Comparison of ENCODE assay signal across 17 cellular contexts in the genomic region with DNA sequence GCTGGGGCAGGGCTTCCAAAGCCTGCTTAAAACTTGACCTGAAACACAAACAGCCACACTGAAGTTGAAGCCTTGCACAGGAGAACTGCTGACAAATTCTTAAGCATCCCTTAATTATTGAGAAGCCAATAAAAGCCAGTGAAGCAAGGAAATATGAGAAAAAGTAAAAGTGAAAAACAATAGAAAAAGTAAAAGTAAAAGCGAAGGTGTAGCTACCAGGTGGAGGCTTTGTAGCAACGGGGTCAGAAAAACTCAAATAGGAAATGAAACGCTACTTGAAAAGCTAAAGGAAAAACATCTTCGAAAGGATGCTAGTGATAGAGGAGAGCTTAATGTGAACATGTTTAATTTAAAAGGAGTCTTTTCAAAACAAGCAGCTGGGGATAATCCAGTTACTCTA.
DNase-seq lines count a peak whose midpoint lies in the region; ATAC-seq and TF ChIP-seq lines count a peak whose summit lies in the region.
"Had no signal": no experiment of that assay in that cellular context is flagged by ENCODE, and none has a peak within 500 bp of the region (broad histone marks: within the 10 kb centered on the region; RNA-seq: fewer than 3 reads in every experiment).

No MANE protein-coding gene starts in this region.

- CTCF ChIA-PET in activated CD4-positive, alpha-beta T cell treated with anti-CD3 and anti-CD28 coated beads for 36 hours (lab: Charles Lee) = interaction anchor here (0.6 to 2.5 kb wide), 15 partner anchors 8 to 322 kb away, joined by 3 to 18 read pairs (median 3); no protein-coding TSS in a partner anchor
- CTCF ChIA-PET in activated CD8-positive, alpha-beta T cell treated with anti-CD3 and anti-CD28 coated beads for 36 hours (lab: Charles Lee) = interaction anchor here (0.8 to 3.1 kb wide), 17 partner anchors 8 to 300 kb away, joined by 3 to 16 read pairs (median 5); partner anchors contain the start of gene IRF4

- no peak for TF ChIP-seq CTCF in GM13976 (IDR thresholded peaks at IDR 0.05; ENCODE audit: borderline replicate concordance, control extremely low read depth, extremely low read depth, insufficient read depth, missing control alignments)
- TF ChIP-seq CTCF in activated CD8-positive, alpha-beta T cell treated with anti-CD3 and anti-CD28 coated beads for 36 hours (IDR thresholded peaks at IDR 0.05) = no peak
- no peak for TF ChIP-seq CTCF in sigmoid colon (IDR thresholded peaks at IDR 0.05)

- no peaks in the 10 kb centered on the region for H3K4me1 ChIP-seq in sigmoid colon
- H3K4me1 ChIP-seq: neural progenitor cell, psoas muscle had no signal

- peaks cover 5% of the 10 kb centered on the region for H3K9me3 Mint-ChIP-seq in activated CD4-positive, alpha-beta T cell treated with anti-CD3 and anti-CD28 coated beads for 36 hours (ENCODE audit: low read depth)
- peaks cover 7% of the 10 kb centered on the region for H3K9me3 Mint-ChIP-seq in activated CD8-positive, alpha-beta T cell treated with anti-CD3 and anti-CD28 coated beads for 36 hours
- peaks cover 0 to 5% (median 0%) of the 10 kb centered on the region in 7 donors for H3K9me3 Mint-ChIP-seq in naive B cell

- H3K36me3 ChIP-seq in sigmoid colon = peaks cover 0 to 72% (median 18%) of the 10 kb centered on the region in 4 donors

- intact Hi-C loops in activated CD4-positive, alpha-beta T cell treated with anti-CD3 and anti-CD28 coated beads for 36 hours (cut with DNase I, micrococcal nuclease) = loop anchor here in 1 of 2 experiments (1.0 kb wide), 1 partner anchor 196 kb away; no protein-coding TSS in a partner anchor
- intact Hi-C loops in activated CD8-positive, alpha-beta T cell treated with anti-CD3 and anti-CD28 coated beads for 36 hours (cut with micrococcal nuclease) = no loop called here
- intact Hi-C loops in sigmoid colon (cut with DNase I) = no loop called here

- 48 to 84% methylated on average over 4 of the region's 4 CpGs for WGBS in sigmoid colon, 2 donors

- no peaks in the 10 kb centered on the region for H3K27me3 ChIP-seq in sigmoid colon
- H3K27me3 ChIP-seq: neural progenitor cell had no signal

- no peak overlapping the region for H3K27ac ChIP-seq in sigmoid colon
- H3K27ac ChIP-seq: neural progenitor cell, psoas muscle had no signal

- H3K4me1 Mint-ChIP-seq in activated CD4-positive, alpha-beta T cell treated with anti-CD3 and anti-CD28 coated beads for 36 hours = peaks cover 96% of the 10 kb centered on the region
- H3K4me1 Mint-ChIP-seq in activated CD8-positive, alpha-beta T cell treated with anti-CD3 and anti-CD28 coated beads for 36 hours (ENCODE audit: low read depth) = peaks cover 94% of the 10 kb centered on the region
- H3K4me1 Mint-ChIP-seq in naive B cell = peaks cover 30 to 58% (median 39%) of the 10 kb centered on the region in 3 donors

- no peak for TF ChIP-seq EP300 in sigmoid colon (IDR thresholded peaks at IDR 0.05)

- peak overlapping the region; percentile 58 for H3K4me3 Mint-ChIP-seq in activated CD4-positive, alpha-beta T cell treated with anti-CD3 and anti-CD28 coated beads for 36 hours
- peak overlapping the region; percentile 67 for H3K4me3 Mint-ChIP-seq in activated CD8-positive, alpha-beta T cell treated with anti-CD3 and anti-CD28 coated beads for 36 hours
- peak overlapping the region; percentile 13 to 80 (median 49) for H3K4me3 Mint-ChIP-seq in naive B cell
- H3K4me3 Mint-ChIP-seq: neural progenitor cell had no signal

- DNase-seq in activated CD4-positive, alpha-beta T cell treated with anti-CD3 and anti-CD28 coated beads for 36 hours = no peak
- no peak for DNase-seq in activated CD4-positive, alpha-beta T cell treated with anti-CD3 and anti-CD28 coated beads for 1 hour
- peak; percentile 68 for DNase-seq in GM13976 (ENCODE audit: low spot score)
- DNase-seq in activated CD8-positive, alpha-beta T cell treated with anti-CD3 and anti-CD28 coated beads for 36 hours = no peak
- DNase-seq in naive B cell = peak; percentile 34
- no peak for DNase-seq in stimulated activated CD4-positive, alpha-beta T cell treated with anti-CD3 and anti-CD28 coated beads, Interleukin-12 subunit alpha, Interleukin-12 subunit beta, amount 100 ng/mL, for 4 hours
- no peak for DNase-seq in sigmoid colon
- no peak for DNase-seq in MV-4-11 (lab: John Stamatoyannopoulos, UW)
- DNase-seq: activated CD4-positive, CD25-positive, alpha-beta regulatory T cell; C1 segment of cervical spinal cord; DMS79; mesendoderm; NCI-H2029 treated with DMSO at 0.1 percent for 48 hours; NCI-H446 treated with DMSO at 0.1 percent for 48 hours; psoas muscle; Right ventricle myocardium superior had no signal

- peak overlapping the region; percentile 97 for H3K27ac Mint-ChIP-seq in activated CD4-positive, alpha-beta T cell treated with anti-CD3 and anti-CD28 coated beads for 36 hours
- H3K27ac Mint-ChIP-seq in activated CD8-positive, alpha-beta T cell treated with anti-CD3 and anti-CD28 coated beads for 36 hours = peak overlapping the region; percentile 99
- peak overlapping the region; percentile 26 to 94 (median 88) for H3K27ac Mint-ChIP-seq in naive B cell
- H3K27ac Mint-ChIP-seq: neural progenitor cell had no signal

- H3K9me3 ChIP-seq in sigmoid colon = peaks cover 0 to 3% (median 0%) of the 10 kb centered on the region in 4 donors
- H3K9me3 ChIP-seq: psoas muscle had no signal

- in situ Hi-C loops in GM13976 (cut with MboI; ENCODE audit: low sequenced_read_pairs, unreplicated experiment) = no loop called here

- POLR2A ChIA-PET in activated CD4-positive, alpha-beta T cell treated with anti-CD3 and anti-CD28 coated beads for 36 hours (lab: Charles Lee) = interaction anchor here (0.6 to 2.9 kb wide), 15 partner anchors 8 to 274 kb away, joined by 3 to 23 read pairs (median 6); partner anchors contain the start of gene IRF4
- POLR2A ChIA-PET in activated CD8-positive, alpha-beta T cell treated with anti-CD3 and anti-CD28 coated beads for 36 hours (lab: Charles Lee) = interaction anchor here (0.5 to 29.9 kb wide), 14 partner anchors 9 to 234 kb away, joined by 3 to 853 read pairs (median 5); partner anchors contain the start of gene IRF4

- no peak overlapping the region for H3K4me3 ChIP-seq in sigmoid colon
- H3K4me3 ChIP-seq: neural progenitor cell, psoas muscle had no signal

- TF ChIP-seq POLR2A in sigmoid colon (IDR thresholded peaks at IDR 0.05) = no peak

- H3K27me3 Mint-ChIP-seq in activated CD4-positive, alpha-beta T cell treated with anti-CD3 and anti-CD28 coated beads for 36 hours = no peaks in the 10 kb centered on the region
- no peaks in the 10 kb centered on the region for H3K27me3 Mint-ChIP-seq in activated CD8-positive, alpha-beta T cell treated with anti-CD3 and anti-CD28 coated beads for 36 hours
- H3K27me3 Mint-ChIP-seq in naive B cell = no peaks in the 10 kb centered on the region

- ATAC-seq in activated CD4-positive, alpha-beta T cell treated with anti-CD3 and anti-CD28 coated beads for 36 hours = peak; percentile 2
- no peak for ATAC-seq in activated CD8-positive, alpha-beta T cell treated with anti-CD3 and anti-CD28 coated beads for 36 hours
- ATAC-seq in naive B cell (ENCODE audit: low read depth in 2 of 2) = peak in 1 of 2 donors; percentile 19
- ATAC-seq: psoas muscle had no signal

- H3K36me3 Mint-ChIP-seq in activated CD4-positive, alpha-beta T cell treated with anti-CD3 and anti-CD28 coated beads for 36 hours (ENCODE audit: low read depth) = peaks cover 74% of the 10 kb centered on the region
- H3K36me3 Mint-ChIP-seq in activated CD8-positive, alpha-beta T cell treated with anti-CD3 and anti-CD28 coated beads for 36 hours (ENCODE audit: low read depth) = peaks cover 72% of the 10 kb centered on the region
- H3K36me3 Mint-ChIP-seq in naive B cell = peaks cover 0 to 15% of the 10 kb centered on the region in 2 donors

Comparison
In these comparisons a context has a peak if more than half of its experiments do, and no peak if none do; other contexts are left out.
1. DNase-seq: peak in GM13976 (single experiment) and naive B cell (single experiment); none in activated CD4-positive, alpha-beta T cell treated with anti-CD3 and anti-CD28 coated beads for 36 hours (single experiment), activated CD4-positive, alpha-beta T cell treated with anti-CD3 and anti-CD28 coated beads for 1 hour (single experiment), activated CD8-positive, alpha-beta T cell treated with anti-CD3 and anti-CD28 coated beads for 36 hours (single experiment), stimulated activated CD4-positive, alpha-beta T cell treated with anti-CD3 and anti-CD28 coated beads, Interleukin-12 subunit alpha, Interleukin-12 subunit beta, amount 100 ng/mL, for 4 hours (single experiment), sigmoid colon (single experiment) and MV-4-11 (single experiment).
2. Peak in every context shown above with its lines, with median percentiles within 50 percentile points of each other: H3K27ac Mint-ChIP-seq and H3K4me3 Mint-ChIP-seq.